ENCODE assay signal across 10 cellular contexts in the genomic region with DNA sequence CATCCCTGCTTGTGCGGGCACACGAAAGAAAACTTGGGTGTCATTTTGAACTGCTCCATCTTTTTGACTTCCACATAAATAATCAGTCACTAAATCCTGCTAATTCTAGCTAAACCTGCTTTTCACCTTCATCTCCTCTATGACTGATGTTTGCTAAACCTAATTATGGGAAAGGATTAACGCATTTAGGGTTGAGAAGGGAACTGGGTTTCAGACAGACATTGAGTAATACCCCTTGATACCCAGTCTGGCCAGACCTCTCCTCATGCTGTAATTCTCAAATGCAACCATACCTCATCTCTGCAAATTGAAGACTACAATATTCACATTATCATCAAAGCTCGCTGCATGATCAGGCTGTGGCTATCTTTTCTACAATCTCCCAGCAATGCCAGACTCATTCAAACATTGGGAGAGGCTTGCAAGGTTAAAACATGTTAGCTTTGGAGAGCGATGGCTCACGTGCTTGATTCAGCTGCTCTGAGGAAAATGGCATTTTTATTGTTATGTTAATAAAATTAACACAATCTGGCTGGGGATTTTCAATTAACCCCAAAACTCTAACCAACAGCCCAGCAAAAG. TPM values are rescaled to one million over a fixed set of nuclear protein-coding genes. Genes with fewer than 3 reads are reported as not detected.
DNase-seq lines count a peak whose midpoint lies in the region; ATAC-seq, FAIRE-seq and TF ChIP-seq lines count a peak whose summit lies in the region.
"Had no signal": no experiment of that assay in that cellular context is flagged by ENCODE, and none has a peak within 500 bp of the region (broad histone marks: within the 10 kb centered on the region; RNA-seq: fewer than 3 reads in every experiment).

No MANE protein-coding gene starts in this region.

- peaks cover 51% of the 10 kb centered on the region for H3K36me3 Mint-ChIP-seq in activated CD8-positive, alpha-beta T cell treated with anti-CD3 and anti-CD28 coated beads for 36 hours (ENCODE audit: low read depth)
- H3K36me3 Mint-ChIP-seq in memory B cell: peaks cover 19% of the 10 kb centered on the region

- peaks cover 26% of the 10 kb centered on the region for H3K4me1 ChIP-seq in BLaER1

- H3K36me3 ChIP-seq in BLaER1: peaks cover 22% of the 10 kb centered on the region

- H3K27me3 Mint-ChIP-seq in activated CD8-positive, alpha-beta T cell treated with anti-CD3 and anti-CD28 coated beads for 36 hours: no peaks in the 10 kb centered on the region
- no peaks in the 10 kb centered on the region for H3K27me3 Mint-ChIP-seq in memory B cell

- H3K4me3 ChIP-seq in BLaER1: peak overlapping the region; percentile 90

- H3K4me1 Mint-ChIP-seq in activated CD8-positive, alpha-beta T cell treated with anti-CD3 and anti-CD28 coated beads for 36 hours (ENCODE audit: low read depth): peaks cover 76% of the 10 kb centered on the region
- peaks cover 62% of the 10 kb centered on the region for H3K4me1 Mint-ChIP-seq in memory B cell

- no peak for ATAC-seq in activated CD8-positive, alpha-beta T cell treated with anti-CD3 and anti-CD28 coated beads for 36 hours
- no peak for ATAC-seq in memory B cell (ENCODE audit: low read depth)

- no peaks in the 10 kb centered on the region for H3K27me3 ChIP-seq in BLaER1

- POLR2A ChIA-PET in activated CD8-positive, alpha-beta T cell treated with anti-CD3 and anti-CD28 coated beads for 36 hours (lab: Charles Lee): interaction anchor here (0.7 to 3.6 kb wide), 4 partner anchors 11 to 192 kb away, joined by 3 to 14 read pairs (median 4); no protein-coding TSS in a partner anchor

- no peak for TF ChIP-seq POLR2A in GM12891 (IDR thresholded peaks at IDR 0.05; ENCODE audit: low read depth, low read length)

- H3K9ac ChIP-seq in BLaER1: peak overlapping the region; percentile 100

- no peaks in the 10 kb centered on the region for H3K9me3 ChIP-seq in BLaER1

- H4K20me1 ChIP-seq in BLaER1: no peaks in the 10 kb centered on the region

- DNase-seq in GM12891 (ENCODE audit: insufficient read length, low spot score): no peak
- no peak for DNase-seq in activated CD8-positive, alpha-beta T cell treated with anti-CD3 and anti-CD28 coated beads for 36 hours
- DNase-seq in memory B cell (ENCODE audit: low spot score in 2 of 2): no peak
- DNase-seq in AG20443 (ENCODE audit: low spot score): no peak
- no peak for DNase-seq in HuH-7.5 (ENCODE audit: low spot score)
- DNase-seq in CD1c-positive myeloid dendritic cell (ENCODE audit: extremely low spot score): no peak
- DNase-seq in DMS153 treated with DMSO at 0.1 percent for 48 hours (lab: John Stamatoyannopoulos, UW; ENCODE audit: unreplicated experiment): no peak
- DNase-seq: effector memory CD4-positive, alpha-beta T cell; NCI-H146 had no signal

- CTCF ChIA-PET in activated CD8-positive, alpha-beta T cell treated with anti-CD3 and anti-CD28 coated beads for 36 hours (lab: Charles Lee): interaction anchor here (0.9 to 7.7 kb wide), 10 partner anchors 11 to 192 kb away, joined by 3 to 48 read pairs (median 8); no protein-coding TSS in a partner anchor

- peak overlapping the region; percentile 94 for H3K4me2 ChIP-seq in BLaER1

- peak overlapping the region; percentile 98 for H3K27ac ChIP-seq in BLaER1

- TF ChIP-seq CTCF in activated CD8-positive, alpha-beta T cell treated with anti-CD3 and anti-CD28 coated beads for 36 hours (IDR thresholded peaks at IDR 0.05): no peak

- H3K9me3 Mint-ChIP-seq in activated CD8-positive, alpha-beta T cell treated with anti-CD3 and anti-CD28 coated beads for 36 hours: no peaks in the 10 kb centered on the region
- H3K9me3 Mint-ChIP-seq in memory B cell: no peaks in the 10 kb centered on the region

- FAIRE-seq in GM12891 (lab: Jason Lieb, UNC): peak; percentile 20

- peak overlapping the region; percentile 98 for H3K27ac Mint-ChIP-seq in activated CD8-positive, alpha-beta T cell treated with anti-CD3 and anti-CD28 coated beads for 36 hours
- peak overlapping the region; percentile 99 for H3K27ac Mint-ChIP-seq in memory B cell

- intact Hi-C loops in activated CD8-positive, alpha-beta T cell treated with anti-CD3 and anti-CD28 coated beads for 36 hours (cut with micrococcal nuclease): no loop called here

- peak overlapping the region; percentile 75 for H3K4me3 Mint-ChIP-seq in activated CD8-positive, alpha-beta T cell treated with anti-CD3 and anti-CD28 coated beads for 36 hours
- peak overlapping the region; percentile 65 for H3K4me3 Mint-ChIP-seq in memory B cell

TF ChIP-seq in GM12891, 5 proteins besides CTCF, POLR2A, EP300 and RAD21:
- TF ChIP-seq PAX5 (IDR thresholded peaks at IDR 0.05; ENCODE audit: insufficient read depth, low read length, severe bottlenecking): no peak
- no peak for TF ChIP-seq TAF1 (IDR thresholded peaks at IDR 0.05; ENCODE audit: low read depth, low read length)
- no peak for TF ChIP-seq POLR2AphosphoS5 (IDR thresholded peaks at IDR 0.05; ENCODE audit: low read depth, low read length)
- no peak for TF ChIP-seq POU2F2 (IDR thresholded peaks at IDR 0.05; ENCODE audit: low read depth, low read length)
- no peak for TF ChIP-seq SPI1 (IDR thresholded peaks at IDR 0.05; ENCODE audit: low read depth, low read length)

RNA-seq across cellular contexts. Expression of gene HPS4, which starts 2.4 kb away (rescaled TPM):
- polyA plus RNA-seq in GM12891 (2012; ENCODE audit: low read depth, missing spikeins): 16.9 TPM
- total RNA-seq in activated CD8-positive, alpha-beta T cell treated with anti-CD3 and anti-CD28 coated beads for 36 hours: 10 to 100 TPM; 51.8 to 53.5 TPM

RNA-seq across cellular contexts. Expression of gene SRRD, which starts 2.5 kb away (rescaled TPM):
- 15.2 TPM for polyA plus RNA-seq in GM12891 (2012; ENCODE audit: low read depth, missing spikeins)
- 10 to 100 TPM; 24.8 to 26.3 TPM for total RNA-seq in activated CD8-positive, alpha-beta T cell treated with anti-CD3 and anti-CD28 coated beads for 36 hours

RNA-seq across cellular contexts. Expression of gene TFIP11, which starts 31.1 kb away (rescaled TPM):
- 20.4 TPM for polyA plus RNA-seq in GM12891 (2012; ENCODE audit: low read depth, missing spikeins)
- 10 to 100 TPM; 37.4 to 37.8 TPM for total RNA-seq in activated CD8-positive, alpha-beta T cell treated with anti-CD3 and anti-CD28 coated beads for 36 hours

RNA-seq across cellular contexts. Expression of gene ASPHD2, which starts 52.1 kb away (rescaled TPM):
- polyA plus RNA-seq in GM12891 (2012; ENCODE audit: low read depth, missing spikeins): 2.7 TPM
- total RNA-seq in activated CD8-positive, alpha-beta T cell treated with anti-CD3 and anti-CD28 coated beads for 36 hours: 10 to 100 TPM; 12.0 to 14.0 TPM
